Comparison of ENCODE assay signal across 8 cellular contexts in genomic region chr12:48677782-48678181, GRCh38. TPM values are rescaled to one million over a fixed set of nuclear protein-coding genes. Genes with fewer than 3 reads are reported as not detected.
DNase-seq lines count a peak whose midpoint lies in the region; ATAC-seq and TF ChIP-seq lines count a peak whose summit lies in the region.
"Had no signal": no experiment of that assay in that cellular context is flagged by ENCODE, and none has a peak within 500 bp of the region (broad histone marks: within the 10 kb centered on the region; RNA-seq: fewer than 3 reads in every experiment).

No MANE protein-coding gene starts in this region.

- H3K23ac ChIP-seq in IMR-90 (ENCODE audit: low read depth, low read length) = no peak overlapping the region

- no peak overlapping the region for H2BK15ac ChIP-seq in IMR-90 (ENCODE audit: low read depth, low read length)

- H2AK5ac ChIP-seq in IMR-90 (ENCODE audit: low read depth, low read length) = no peak overlapping the region

- H2BK20ac ChIP-seq in IMR-90 (ENCODE audit: low read depth, low read length) = no peak overlapping the region

- in situ Hi-C loops in IMR-90 (cut with MboI; ENCODE audit: low sequenced_read_pairs) = no loop called here

- H3K36me3 Mint-ChIP-seq in CD4-positive, alpha-beta T cell (ENCODE audit: low read depth) = peaks cover 86% of the 10 kb centered on the region
- H3K36me3 Mint-ChIP-seq in activated naive CD8-positive, alpha-beta T cell treated with anti-CD3 and anti-CD28 coated beads, Interleukin-2, amount 50 U/mL, for 24 hours (ENCODE audit: low read depth) = peaks cover 59% of the 10 kb centered on the region
- H3K36me3 Mint-ChIP-seq in natural killer cell treated with Interleukin-12 subunit alpha and Interleukin-12 subunit beta and Interleukin-15 and Interleukin-18, amount 100 ng/mL, for 72 hours = peaks cover 13% of the 10 kb centered on the region

- H3K27me3 ChIP-seq in CD4-positive, alpha-beta T cell (ENCODE audit: control insufficient read depth, insufficient read depth, low read length) = no peaks in the 10 kb centered on the region
- no peaks in the 10 kb centered on the region for H3K27me3 ChIP-seq in IMR-90 (ENCODE audit: control insufficient read depth, insufficient read depth, low read length)
- H3K27me3 ChIP-seq: body of pancreas had no signal

- H2AK9ac ChIP-seq in IMR-90 (replicated peaks; ENCODE audit: low read depth, low read length, poor library complexity) = no peak overlapping the region

- CTCF ChIA-PET in CD4-positive, alpha-beta T cell (lab: Charles Lee) = no interaction called here
- CTCF ChIA-PET in IMR-90 (lab: Yijun Ruan, JAX) = no interaction called here
- CTCF ChIA-PET in HEK293T (lab: Yijun Ruan, JAX) = no interaction called here

- H3K14ac ChIP-seq in IMR-90 (replicated peaks; ENCODE audit: low read depth, low read length) = no peak overlapping the region

- H3K4me1 ChIP-seq in IMR-90 (ENCODE audit: control insufficient read depth, insufficient read depth, low read length) = peaks cover 4% of the 10 kb centered on the region

- no peak overlapping the region for H3K4me3 ChIP-seq in IMR-90 (ENCODE audit: insufficient read depth, low read depth, low read length)
- H3K4me3 ChIP-seq: body of pancreas had no signal

- peaks cover 20 to 48% of the 10 kb centered on the region in 2 experiments for H3K79me1 ChIP-seq in IMR-90 (ENCODE audit: low read depth in 1 of 2, low read length in 2 of 2)

- no peak overlapping the region for H3K9ac ChIP-seq in IMR-90 (ENCODE audit: low read depth, low read length)

- no TSS peak for BruUV-seq in IMR-90 (replicated peaks; lab: Mats Ljungman, UMichigan)

- ATAC-seq in CD4-positive, alpha-beta T cell (ENCODE audit: poor library complexity) = no peak
- ATAC-seq in IMR-90 (ENCODE audit: low read depth) (no peak), GM18511 (IDR thresholded peaks at IDR 0.05; ENCODE audit: unreplicated experiment) (no peak)
- no peak for ATAC-seq in activated naive CD8-positive, alpha-beta T cell treated with anti-CD3 and anti-CD28 coated beads, Interleukin-2, amount 50 U/mL, for 24 hours
- ATAC-seq in natural killer cell treated with Interleukin-12 subunit alpha and Interleukin-12 subunit beta and Interleukin-15 and Interleukin-18, amount 100 ng/mL, for 72 hours = no peak
- ATAC-seq: body of pancreas had no signal

- H3K4me1 Mint-ChIP-seq in CD4-positive, alpha-beta T cell (ENCODE audit: low read depth) = peaks cover 67% of the 10 kb centered on the region
- peaks cover 49% of the 10 kb centered on the region for H3K4me1 Mint-ChIP-seq in activated naive CD8-positive, alpha-beta T cell treated with anti-CD3 and anti-CD28 coated beads, Interleukin-2, amount 50 U/mL, for 24 hours
- H3K4me1 Mint-ChIP-seq in natural killer cell treated with Interleukin-12 subunit alpha and Interleukin-12 subunit beta and Interleukin-15 and Interleukin-18, amount 100 ng/mL, for 72 hours (ENCODE audit: low read depth in 2 of 2) = peaks cover 31 to 33% of the 10 kb centered on the region in 2 donors

- dilution Hi-C loops in IMR-90 (cut with HindIII; ENCODE audit: low sequenced_read_pairs, unreplicated experiment) = no loop called here

- no peak for DNase-seq in CD4-positive, alpha-beta T cell
- DNase-seq in IMR-90 (peak; percentile 41), cerebellar cortex (ENCODE audit: low spot score) (no peak), HEK293T (ENCODE audit: extremely low spot score) (no peak)
- no peak for DNase-seq in activated naive CD8-positive, alpha-beta T cell treated with anti-CD3 and anti-CD28 coated beads, Interleukin-2, amount 50 U/mL, for 24 hours
- no peak for DNase-seq in natural killer cell treated with Interleukin-12 subunit alpha and Interleukin-12 subunit beta and Interleukin-15 and Interleukin-18, amount 100 ng/mL, for 72 hours (ENCODE audit: low spot score)
- DNase-seq: body of pancreas had no signal

- no peak overlapping the region for H3K56ac ChIP-seq in IMR-90 (ENCODE audit: extremely low read depth, insufficient read depth, low read length)

- no peak overlapping the region for H2BK5ac ChIP-seq in IMR-90 (ENCODE audit: low read depth, low read length, poor library complexity, severe bottlenecking)

- peak overlapping the region; percentile 59 for H3K4me3 Mint-ChIP-seq in CD4-positive, alpha-beta T cell
- peak overlapping the region; percentile 99 for H3K4me3 Mint-ChIP-seq in activated naive CD8-positive, alpha-beta T cell treated with anti-CD3 and anti-CD28 coated beads, Interleukin-2, amount 50 U/mL, for 24 hours
- peak overlapping the region; percentile 81 for H3K4me3 Mint-ChIP-seq in natural killer cell treated with Interleukin-12 subunit alpha and Interleukin-12 subunit beta and Interleukin-15 and Interleukin-18, amount 100 ng/mL, for 72 hours

- TF ChIP-seq RAD21 in IMR-90 (IDR thresholded peaks at IDR 0.05; ENCODE audit: low read length) = no peak

- peaks cover 31% of the 10 kb centered on the region for H3K36me3 ChIP-seq in IMR-90 (ENCODE audit: control insufficient read depth, insufficient read depth, low read length)

- peak overlapping the region; percentile 26 for H3K27ac Mint-ChIP-seq in CD4-positive, alpha-beta T cell
- peak overlapping the region; percentile 66 for H3K27ac Mint-ChIP-seq in activated naive CD8-positive, alpha-beta T cell treated with anti-CD3 and anti-CD28 coated beads, Interleukin-2, amount 50 U/mL, for 24 hours
- H3K27ac Mint-ChIP-seq in natural killer cell treated with Interleukin-12 subunit alpha and Interleukin-12 subunit beta and Interleukin-15 and Interleukin-18, amount 100 ng/mL, for 72 hours = peak overlapping the region; percentile 49 to 59

- no peaks in the 10 kb centered on the region for H3K9me3 Mint-ChIP-seq in CD4-positive, alpha-beta T cell
- no peaks in the 10 kb centered on the region for H3K9me3 Mint-ChIP-seq in activated naive CD8-positive, alpha-beta T cell treated with anti-CD3 and anti-CD28 coated beads, Interleukin-2, amount 50 U/mL, for 24 hours
- no peaks in the 10 kb centered on the region for H3K9me3 Mint-ChIP-seq in natural killer cell treated with Interleukin-12 subunit alpha and Interleukin-12 subunit beta and Interleukin-15 and Interleukin-18, amount 100 ng/mL, for 72 hours

- peaks cover 66% of the 10 kb centered on the region for H4K20me1 ChIP-seq in IMR-90 (ENCODE audit: insufficient read depth, low read length)

- no peaks in the 10 kb centered on the region for H3K9me3 ChIP-seq in CD4-positive, alpha-beta T cell (ENCODE audit: control insufficient read depth, low read length)
- no peaks in the 10 kb centered on the region for H3K9me3 ChIP-seq in IMR-90 (ENCODE audit: control insufficient read depth, insufficient read depth, low read length)
- H3K9me3 ChIP-seq: body of pancreas had no signal

- no peak for TF ChIP-seq POLR2A in IMR-90 (IDR thresholded peaks at IDR 0.05; ENCODE audit: low read depth, low read length)

- H4K8ac ChIP-seq in IMR-90 (ENCODE audit: low read depth in 2 of 2, low read length in 2 of 2) = no peak overlapping the region

- TF ChIP-seq CTCF in CD4-positive, alpha-beta T cell (IDR thresholded peaks at IDR 0.05) = no peak
- no peak for TF ChIP-seq CTCF in IMR-90 (conservative IDR thresholded peaks at IDR 0.05; ENCODE audit: low read depth, low read length)

- H3K18ac ChIP-seq in IMR-90 (ENCODE audit: low read depth, low read length) = no peak overlapping the region

- H4K5ac ChIP-seq in IMR-90 (ENCODE audit: low read depth, low read length) = no peak overlapping the region

- no peaks in the 10 kb centered on the region for H3K27me3 Mint-ChIP-seq in CD4-positive, alpha-beta T cell
- no peaks in the 10 kb centered on the region for H3K27me3 Mint-ChIP-seq in activated naive CD8-positive, alpha-beta T cell treated with anti-CD3 and anti-CD28 coated beads, Interleukin-2, amount 50 U/mL, for 24 hours
- no peaks in the 10 kb centered on the region for H3K27me3 Mint-ChIP-seq in natural killer cell treated with Interleukin-12 subunit alpha and Interleukin-12 subunit beta and Interleukin-15 and Interleukin-18, amount 100 ng/mL, for 72 hours

- H3K9me1 ChIP-seq in IMR-90 (ENCODE audit: insufficient read depth, low read length) = peaks cover 9% of the 10 kb centered on the region

- no peak overlapping the region for H2BK120ac ChIP-seq in IMR-90 (ENCODE audit: low read depth, low read length)

- no peak overlapping the region for H2AFZ ChIP-seq in IMR-90 (replicated peaks; ENCODE audit: low read length, poor library complexity)

- no peak overlapping the region for H4K91ac ChIP-seq in IMR-90 (ENCODE audit: insufficient read depth, low read depth, low read length)

- intact Hi-C loops in CD4-positive, alpha-beta T cell (cut with DNase I, micrococcal nuclease) = no loop called here
- intact Hi-C loops in IMR-90 (cut with micrococcal nuclease) = no loop called here

- no CpG with 5 or more reads among the region's 3 CpGs for WGBS in IMR-90 (ENCODE audit: extremely low coverage in 2 of 2, insufficient read length in 1 of 2), 2 experiments

- POLR2A ChIA-PET in CD4-positive, alpha-beta T cell (lab: Charles Lee) = interaction anchor here (0.6 to 1.7 kb wide), 2 partner anchors 31 to 38 kb away, joined by 3 to 4 read pairs; no protein-coding TSS in a partner anchor
- POLR2A ChIA-PET in IMR-90 (lab: Charles Lee; ENCODE audit: unreplicated experiment) = interaction anchor here (0.6 kb wide), 1 partner anchor 149 kb away, joined by 3 read pairs; no protein-coding TSS in a partner anchor
- POLR2A ChIA-PET in HEK293T (lab: Yijun Ruan, JAX) = interaction anchor here (0.9 kb wide), 1 partner anchor 17 kb away, joined by 3 read pairs; no protein-coding TSS in a partner anchor

- no peak overlapping the region for H3K27ac ChIP-seq in CD4-positive, alpha-beta T cell (ENCODE audit: low read depth, low read length)
- H3K27ac ChIP-seq in IMR-90 (ENCODE audit: insufficient read depth, low read length) = no peak overlapping the region
- H3K27ac ChIP-seq: body of pancreas had no signal

- no peak overlapping the region for H3K4me2 ChIP-seq in IMR-90 (ENCODE audit: low read depth, low read length)

- H3K4ac ChIP-seq in IMR-90 (ENCODE audit: low read depth, low read length) = no peak overlapping the region

TF ChIP-seq in IMR-90, 13 proteins besides CTCF, POLR2A, EP300 and RAD21 (continues in another document):
- TF ChIP-seq BHLHE40 (IDR thresholded peaks at IDR 0.05; ENCODE audit: low read depth, low read length) = no peak

RNA-seq across cellular contexts. Expression of gene KANSL2, which starts 4.3 kb away (rescaled TPM):
- total RNA-seq in CD4-positive, alpha-beta T cell = 100 to 1,000 TPM; 142 to 144 TPM
- total RNA-seq in IMR-90 (2012; rRNA removed) = 46.4 and 47.5 TPM in 2 replicates
- 23.3 and 25.2 TPM in 2 replicates for polyA plus RNA-seq in IMR-90 (2012; rRNA removed)
- 6.7 and 10.0 TPM in 2 replicates for polyA plus RNA-seq in IMR-90 (2012; cell fraction: cytosol; rRNA removed)
- polyA plus RNA-seq in IMR-90 (2012; cell fraction: nucleus; rRNA removed; ENCODE audit: low replicate concordance) = 10.9 and 48.3 TPM in 2 replicates
- 10 to 100 TPM; 42.5 to 77.9 TPM for total RNA-seq in natural killer cell treated with Interleukin-12 subunit alpha and Interleukin-12 subunit beta and Interleukin-15 and Interleukin-18, amount 100 ng/mL, for 72 hours

RNA-seq across cellular contexts. Expression of gene CCNT1, which starts 38.7 kb away (rescaled TPM):
- 100 to 1,000 TPM; 150 TPM for total RNA-seq in CD4-positive, alpha-beta T cell
- 30.3 and 74.0 TPM in 2 replicates for total RNA-seq in IMR-90 (2012; rRNA removed)
- 7.9 and 9.0 TPM in 2 replicates for polyA plus RNA-seq in IMR-90 (2012; rRNA removed)
- polyA plus RNA-seq in IMR-90 (2012; cell fraction: cytosol; rRNA removed) = 1.7 and 1.9 TPM in 2 replicates
- 3.1 and 40.0 TPM in 2 replicates for polyA plus RNA-seq in IMR-90 (2012; cell fraction: nucleus; rRNA removed; ENCODE audit: low replicate concordance)
- 10 to 100 TPM; 53.4 to 64.0 TPM for total RNA-seq in natural killer cell treated with Interleukin-12 subunit alpha and Interleukin-12 subunit beta and Interleukin-15 and Interleukin-18, amount 100 ng/mL, for 72 hours
